16 cellular contexts compared by ENCODE assay signal in genomic region chr4:6806924-6807676, GRCh38. TPM values are rescaled to one million over a fixed set of nuclear protein-coding genes. Genes with fewer than 3 reads are reported as not detected.
DNase-seq lines count a peak whose midpoint lies in the region; ATAC-seq and TF ChIP-seq lines count a peak whose summit lies in the region.
"Had no signal": no experiment of that assay in that cellular context is flagged by ENCODE, and none has a peak within 500 bp of the region (broad histone marks: within the 10 kb centered on the region; RNA-seq: fewer than 3 reads in every experiment).

No MANE protein-coding gene starts in this region.

- POLR2A ChIA-PET in PC-3 (lab: Charles Lee; ENCODE audit: unreplicated experiment), result no interaction called here
- POLR2A ChIA-PET in naive thymus-derived CD4-positive, alpha-beta T cell (lab: Charles Lee), result no interaction called here

- 0 out of 2 replicates have a peak, but pooled peaks cover 14% of the 10 kb centered on the region for H4K20me1 ChIP-seq in PC-3 (ENCODE audit: low read length)

- peak overlapping the region in 1 of 2 donors; percentile 67 for H3K4me3 Mint-ChIP-seq in CD14-positive monocyte
- H3K4me3 Mint-ChIP-seq in naive thymus-derived CD4-positive, alpha-beta T cell, result no peak overlapping the region
- H3K4me3 Mint-ChIP-seq: activated CD4-positive, alpha-beta T cell treated with anti-CD3 and anti-CD28 coated beads, Interleukin-2, amount 10 ng/mL, durations not matched to agents 7 days and 5 days; T-cell had no signal

- peak overlapping the region; percentile 98 to 99 (median 99) for H3K27ac Mint-ChIP-seq in CD14-positive monocyte
- H3K27ac Mint-ChIP-seq in naive thymus-derived CD4-positive, alpha-beta T cell, result peak overlapping the region in 2 of 9 donors; percentile 45 to 71
- H3K27ac Mint-ChIP-seq: activated CD4-positive, alpha-beta T cell treated with anti-CD3 and anti-CD28 coated beads, Interleukin-2, amount 10 ng/mL, durations not matched to agents 7 days and 5 days; T-cell had no signal

- H3K9me2 ChIP-seq in PC-3 (replicated peaks; ENCODE audit: low read length), result no peaks in the 10 kb centered on the region

- peak overlapping the region; percentile 59 for H3K27ac ChIP-seq in PC-3 (ENCODE audit: low read length)
- H3K27ac ChIP-seq in epithelial cell of prostate, result peak overlapping the region; percentile 9
- no peak overlapping the region for H3K27ac ChIP-seq in naive thymus-derived CD4-positive, alpha-beta T cell (ENCODE audit: low read depth, low read length)

- peaks cover 32% of the 10 kb centered on the region for H3K4me1 ChIP-seq in PC-3 (ENCODE audit: insufficient read depth, low read length)
- H3K4me1 ChIP-seq in naive thymus-derived CD4-positive, alpha-beta T cell (ENCODE audit: control insufficient read depth in 2 of 2, insufficient read depth in 2 of 2, low read length in 2 of 2), result no peaks in the 10 kb centered on the region

- no TSS peak for BruUV-seq in PC-3 (replicated peaks; lab: Mats Ljungman, UMichigan)

- TF ChIP-seq CTCF in CD14-positive monocyte (IDR thresholded peaks at IDR 0.05), result no peak
- TF ChIP-seq CTCF in PC-3 (conservative IDR thresholded peaks at IDR 0.05; ENCODE audit: low read depth, low read length), result no peak

- peaks cover 76% of the 10 kb centered on the region for H3K79me2 ChIP-seq in PC-3 (ENCODE audit: low read length)

- ATAC-seq in PC-3 (peak; percentile 33), left colon (no peak), HG02678 (IDR thresholded peaks at IDR 0.05; ENCODE audit: unreplicated experiment) (no peak), GM18868 (IDR thresholded peaks at IDR 0.05; ENCODE audit: unreplicated experiment) (no peak)
- peak; percentile 80 for ATAC-seq in naive thymus-derived CD4-positive, alpha-beta T cell
- ATAC-seq: GM12878, T-cell had no signal

- DNase-seq in CD14-positive monocyte (ENCODE audit: low spot score), result no peak
- DNase-seq in PC-3, result no peak
- DNase-seq in epithelial cell of prostate (ENCODE audit: low read depth, low spot score), result no peak
- DNase-seq in naive thymus-derived CD4-positive, alpha-beta T cell, result no peak
- DNase-seq in effector CD4-positive, alpha-beta T cell, result no peak
- DNase-seq in left colon, result no peak
- DNase-seq: activated CD4-positive, alpha-beta T cell treated with anti-CD3 and anti-CD28 coated beads, Interleukin-2, amount 10 ng/mL, durations not matched to agents 7 days and 5 days; aorta; DMS53; effector memory CD4-positive, alpha-beta T cell; NK-92 treated with Interleukin-12 subunit alpha and Interleukin-12 subunit beta, amount 100 ng/mL, for 24 hours; occipital lobe; T-cell had no signal

- no peaks in the 10 kb centered on the region for H3F3A ChIP-seq in PC-3 (ENCODE audit: low read length, unreplicated experiment)

- CTCF ChIA-PET in PC-3 (lab: Charles Lee), result no interaction called here
- CTCF ChIA-PET in naive thymus-derived CD4-positive, alpha-beta T cell (lab: Charles Lee), result interaction anchor here (0.6 kb wide), 1 partner anchor 86 kb away, joined by 6 read pairs; no protein-coding TSS in a partner anchor

- peaks cover 20 to 26% of the 10 kb centered on the region in 2 donors for H3K36me3 Mint-ChIP-seq in CD14-positive monocyte
- peaks cover 4 to 18% (median 10%) of the 10 kb centered on the region in 5 donors for H3K36me3 Mint-ChIP-seq in naive thymus-derived CD4-positive, alpha-beta T cell

- intact Hi-C loops in CD14-positive monocyte (cut with micrococcal nuclease), result loop anchor here in 1 of 2 donors (5.0 kb wide), 1 partner anchor 65 kb away; no protein-coding TSS in a partner anchor
- intact Hi-C loops in PC-3 (cut with micrococcal nuclease), result no loop called here
- intact Hi-C loops in naive thymus-derived CD4-positive, alpha-beta T cell (cut with micrococcal nuclease), result no loop called here
- intact Hi-C loops in left colon (cut with DNase I, micrococcal nuclease), result no loop called here

- H3K9me3 Mint-ChIP-seq in CD14-positive monocyte, result no peaks in the 10 kb centered on the region
- H3K9me3 Mint-ChIP-seq in naive thymus-derived CD4-positive, alpha-beta T cell, result no peaks in the 10 kb centered on the region
- H3K9me3 Mint-ChIP-seq: activated CD4-positive, alpha-beta T cell treated with anti-CD3 and anti-CD28 coated beads, Interleukin-2, amount 10 ng/mL, durations not matched to agents 7 days and 5 days; T-cell had no signal

- no peak overlapping the region for H3K9ac ChIP-seq in PC-3 (ENCODE audit: low read length)

- H3K4me3 ChIP-seq in PC-3 (ENCODE audit: low read length), result no peak overlapping the region
- H3K4me3 ChIP-seq in naive thymus-derived CD4-positive, alpha-beta T cell (ENCODE audit: low read length), result no peak overlapping the region
- H3K4me3 ChIP-seq: GM12878 had no signal

- peak overlapping the region; percentile 48 for H3K4me2 ChIP-seq in PC-3 (ENCODE audit: low read length)

- H2AFZ ChIP-seq in PC-3 (ENCODE audit: low read length), result no peak overlapping the region

- H3K4me1 Mint-ChIP-seq in CD14-positive monocyte, result peaks cover 69% of the 10 kb centered on the region
- peaks cover 8 to 57% (median 51%) of the 10 kb centered on the region in 7 donors for H3K4me1 Mint-ChIP-seq in naive thymus-derived CD4-positive, alpha-beta T cell

- no peaks in the 10 kb centered on the region for H3K9me3 ChIP-seq in PC-3 (ENCODE audit: low read length)
- no peaks in the 10 kb centered on the region for H3K9me3 ChIP-seq in naive thymus-derived CD4-positive, alpha-beta T cell (ENCODE audit: control insufficient read depth in 2 of 3, low read length in 3 of 3)

- no peaks in the 10 kb centered on the region for H3K27me3 ChIP-seq in PC-3 (ENCODE audit: low read length)
- no peaks in the 10 kb centered on the region for H3K27me3 ChIP-seq in naive thymus-derived CD4-positive, alpha-beta T cell (ENCODE audit: control insufficient read depth in 2 of 2, insufficient read depth in 2 of 2, low read length in 2 of 2)

- no peaks in the 10 kb centered on the region for H3K27me3 Mint-ChIP-seq in CD14-positive monocyte (ENCODE audit: low read depth in 3 of 3)
- no peaks in the 10 kb centered on the region for H3K27me3 Mint-ChIP-seq in naive thymus-derived CD4-positive, alpha-beta T cell
- H3K27me3 Mint-ChIP-seq: activated CD4-positive, alpha-beta T cell treated with anti-CD3 and anti-CD28 coated beads, Interleukin-2, amount 10 ng/mL, durations not matched to agents 7 days and 5 days; T-cell had no signal

- H3K36me3 ChIP-seq in PC-3 (ENCODE audit: low read depth, low read length), result peaks cover 4% of the 10 kb centered on the region; the same call in 1 of the 2 replicates
- no peaks in the 10 kb centered on the region for H3K36me3 ChIP-seq in naive thymus-derived CD4-positive, alpha-beta T cell (ENCODE audit: control insufficient read depth in 2 of 3, insufficient read depth in 3 of 3, low read length in 3 of 3)

RNA-seq across cellular contexts. Expression of gene KIAA0232, which starts 24.6 kb away (rescaled TPM):
- 10 to 100 TPM; 20.6 to 27.3 TPM for polyA plus RNA-seq in CD14-positive monocyte
- total RNA-seq in PC-3 (2014; rRNA removed) (5.5 and 5.6 TPM in 2 replicates), left colon (10 to 100 TPM; 40.7 to 49.4 TPM)
- total RNA-seq in naive thymus-derived CD4-positive, alpha-beta T cell, result 10 to 100 TPM; 15.7 to 24.2 (median 19.8) TPM
- polyA plus RNA-seq in naive thymus-derived CD4-positive, alpha-beta T cell, result 10 to 100 TPM; 12.0 to 13.3 TPM

Comparison
In these comparisons a context has a peak if more than half of its experiments do, and no peak if none do; other contexts are left out.
1. ATAC-seq: peak in PC-3 (single experiment) and naive thymus-derived CD4-positive, alpha-beta T cell (single experiment); none in left colon (single experiment), HG02678 (single experiment) and GM18868 (single experiment).